In the genomic region with DNA sequence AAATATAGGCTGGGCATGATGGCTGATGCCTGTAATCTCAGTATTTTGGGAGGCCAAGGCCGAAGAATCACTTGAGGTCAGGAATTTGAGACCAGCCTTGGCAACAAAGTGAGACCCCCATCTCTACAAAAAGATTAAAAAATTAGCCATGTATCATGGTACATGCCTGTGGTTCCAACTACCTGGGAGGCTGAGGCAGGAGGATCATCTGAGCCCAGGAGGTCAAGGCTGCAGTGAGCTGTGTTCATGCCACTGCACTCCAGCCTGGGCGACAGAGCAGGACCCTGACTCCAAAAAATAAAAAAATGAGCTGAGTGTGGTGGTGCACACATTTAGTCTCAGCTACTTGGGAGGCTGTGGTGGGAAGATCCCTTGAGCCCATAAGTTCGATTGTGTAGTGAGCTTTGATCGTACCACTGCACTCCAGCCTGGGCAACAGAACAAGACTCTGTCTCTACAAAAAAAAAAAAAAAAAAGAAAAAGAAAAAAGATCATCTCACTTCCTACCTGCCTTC, we compare ENCODE assay signal across 24 cellular contexts. TPM values are rescaled to one million over a fixed set of nuclear protein-coding genes. Genes with fewer than 3 reads are reported as not detected.
DNase-seq lines count a peak whose midpoint lies in the region; ATAC-seq, FAIRE-seq and TF ChIP-seq lines count a peak whose summit lies in the region.
"Had no signal": no experiment of that assay in that cellular context is flagged by ENCODE, and none has a peak within 500 bp of the region (broad histone marks: within the 10 kb centered on the region; RNA-seq: fewer than 3 reads in every experiment).

No MANE protein-coding gene starts in this region.

- no peak for FAIRE-seq in A549 (lab: Jason Lieb, UNC)
- FAIRE-seq: GM12891, H54, K562 had no signal

- CTCF ChIA-PET in A549 (lab: Yijun Ruan, JAX): interaction anchor here (1.2 to 1.7 kb wide), 3 partner anchors 9 to 343 kb away, joined by 3 to 6 read pairs (median 5); no protein-coding TSS in a partner anchor

- TF ChIP-seq CTCF in A549 (IDR thresholded peaks at IDR 0.05) (no peak), HFFc6 (IDR thresholded peaks at IDR 0.05) (no peak), smooth muscle cell (IDR thresholded peaks at IDR 0.05; ENCODE audit: borderline replicate concordance, insufficient read depth, poor library complexity, severe bottlenecking) (no peak), mesothelial cell of epicardium (IDR thresholded peaks at IDR 0.05; ENCODE audit: unreplicated experiment) (no peak)

- H3K36me3 Mint-ChIP-seq in HFFc6 (ENCODE audit: low read depth) (peaks cover 28% of the 10 kb centered on the region), mesothelial cell of epicardium (peaks cover 33% of the 10 kb centered on the region)

- H3K4me2 ChIP-seq in A549 (peak overlapping the region; percentile 73), smooth muscle cell (peak overlapping the region; percentile 4)

- H3K9me3 ChIP-seq in A549: no peaks in the 10 kb centered on the region
- H3K9me3 ChIP-seq in smooth muscle cell (replicated peaks; ENCODE audit: low read depth): no peaks in the 10 kb centered on the region
- H3K9me3 ChIP-seq: MG63 had no signal

- H3K27me3 ChIP-seq in smooth muscle cell (ENCODE audit: low read depth): no peaks in the 10 kb centered on the region
- H3K27me3 ChIP-seq: MG63 had no signal

- ATAC-seq in A549 (no peak), left lobe of liver (peak; percentile 38), GM21390 (IDR thresholded peaks at IDR 0.05; ENCODE audit: unreplicated experiment) (no peak)
- ATAC-seq: K562 had no signal

- H2AFZ ChIP-seq in smooth muscle cell (ENCODE audit: low read depth): no peak overlapping the region

- 0 out of 3 replicates have a peak overlapping the region, but pooled peaks have one; percentile 17 for H3K4me3 ChIP-seq in A549
- no peak overlapping the region for H3K4me3 ChIP-seq in smooth muscle cell
- H3K4me3 ChIP-seq: K562, MG63 had no signal

- H3K27ac ChIP-seq in A549 (peak overlapping the region; percentile 84 to 86), smooth muscle cell (ENCODE audit: low read depth) (peak overlapping the region; percentile 19)

- no peak overlapping the region for H3K4me3 Mint-ChIP-seq in HFFc6
- no peak overlapping the region for H3K4me3 Mint-ChIP-seq in mesothelial cell of epicardium
- H3K4me3 Mint-ChIP-seq: CD4-positive, alpha-beta T cell had no signal

- DNase-seq in A549 (ENCODE audit: low read depth in 1 of 2, low spot score in 1 of 2): no peak
- DNase-seq in HFFc6: no peak
- DNase-seq in left lobe of liver (ENCODE audit: low spot score): no peak
- no peak for DNase-seq in smooth muscle cell (lab: John Stamatoyannopoulos, UW; ENCODE audit: unreplicated experiment)
- DNase-seq in HUDEP-2 (lab: John Stamatoyannopoulos, UW; ENCODE audit: unreplicated experiment in 76 of 76): no peak
- DNase-seq in mesothelial cell of epicardium (ENCODE audit: low spot score in 2 of 2, unreplicated experiment in 2 of 2): no peak
- DNase-seq: CD4-positive, alpha-beta T cell; COR-L47; DMS153; MG63; NCI-H1417; NCI-H187; NCI-H446; NCI-H526; OCI-M1; Right ventricle myocardium superior; SW 1271 had no signal

- H3K27ac Mint-ChIP-seq in HFFc6 (peak overlapping the region; percentile 22; the same call in 1 of the 2 replicates), mesothelial cell of epicardium (no peak overlapping the region)
- H3K27ac Mint-ChIP-seq: CD4-positive, alpha-beta T cell had no signal

- no peak for TF ChIP-seq RAD21 in A549 (conservative IDR thresholded peaks at IDR 0.05 in 1 of 2, IDR thresholded peaks at IDR 0.05 in 1 of 2)

- H3K9ac ChIP-seq in smooth muscle cell (ENCODE audit: low read depth): no peak overlapping the region

- H3K4me1 ChIP-seq in A549 (peaks cover 53% of the 10 kb centered on the region), smooth muscle cell (ENCODE audit: low read depth) (peaks cover 5% of the 10 kb centered on the region)

- H3K9me3 Mint-ChIP-seq in HFFc6 (no peaks in the 10 kb centered on the region), mesothelial cell of epicardium (peaks cover 3% of the 10 kb centered on the region)
- H3K9me3 Mint-ChIP-seq: CD4-positive, alpha-beta T cell had no signal

- no peaks in the 10 kb centered on the region for H4K20me1 ChIP-seq in smooth muscle cell (ENCODE audit: low read depth)

- POLR2A ChIA-PET in A549 (lab: Yijun Ruan, JAX): no interaction called here

- H3K4me1 Mint-ChIP-seq in HFFc6 (ENCODE audit: low read depth) (peaks cover 40% of the 10 kb centered on the region), mesothelial cell of epicardium (no peaks in the 10 kb centered on the region)

- TF ChIP-seq EP300 in A549 (IDR thresholded peaks at IDR 0.05): no peak

- H3K79me2 ChIP-seq in smooth muscle cell (ENCODE audit: low read depth): no peaks in the 10 kb centered on the region

- TF ChIP-seq POLR2A in A549 (IDR thresholded peaks at IDR 0.05; ENCODE audit: low read length): no peak

- 63% methylated on average over 4 of the region's 4 CpGs for WGBS in A549 (ENCODE audit: missing lambda C conversion rate)
- WGBS in smooth muscle cell (ENCODE audit: low lambda C conversion rate): 86% methylated on average over 3 of the region's 4 CpGs

- H3K36me3 ChIP-seq in smooth muscle cell (ENCODE audit: low read depth): peaks cover 10% of the 10 kb centered on the region

- H3F3A ChIP-seq in smooth muscle cell (ENCODE audit: low read depth): no peaks in the 10 kb centered on the region

- H3K27me3 Mint-ChIP-seq in HFFc6 (ENCODE audit: insufficient read depth) (peaks cover 1% of the 10 kb centered on the region; the same call in 1 of the 2 replicates), mesothelial cell of epicardium (ENCODE audit: low read depth) (no peaks in the 10 kb centered on the region)
- H3K27me3 Mint-ChIP-seq: CD4-positive, alpha-beta T cell had no signal

TF ChIP-seq in A549, 52 proteins besides CTCF, POLR2A, EP300 and RAD21 (continues in another document):
- TF ChIP-seq CHD4 (IDR thresholded peaks at IDR 0.05; ENCODE audit: borderline replicate concordance) (no peak), CBX8 (IDR thresholded peaks at IDR 0.05) (no peak), CBX2 (IDR thresholded peaks at IDR 0.05; ENCODE audit: borderline replicate concordance, low read depth) (no peak), BHLHE40 (IDR thresholded peaks at IDR 0.05; ENCODE audit: low read depth, low read length) (no peak), SREBF2 (IDR thresholded peaks at IDR 0.05) (no peak), GATA3 (IDR thresholded peaks at IDR 0.05; ENCODE audit: borderline replicate concordance) (no peak)
- TF ChIP-seq, protein P1, sequence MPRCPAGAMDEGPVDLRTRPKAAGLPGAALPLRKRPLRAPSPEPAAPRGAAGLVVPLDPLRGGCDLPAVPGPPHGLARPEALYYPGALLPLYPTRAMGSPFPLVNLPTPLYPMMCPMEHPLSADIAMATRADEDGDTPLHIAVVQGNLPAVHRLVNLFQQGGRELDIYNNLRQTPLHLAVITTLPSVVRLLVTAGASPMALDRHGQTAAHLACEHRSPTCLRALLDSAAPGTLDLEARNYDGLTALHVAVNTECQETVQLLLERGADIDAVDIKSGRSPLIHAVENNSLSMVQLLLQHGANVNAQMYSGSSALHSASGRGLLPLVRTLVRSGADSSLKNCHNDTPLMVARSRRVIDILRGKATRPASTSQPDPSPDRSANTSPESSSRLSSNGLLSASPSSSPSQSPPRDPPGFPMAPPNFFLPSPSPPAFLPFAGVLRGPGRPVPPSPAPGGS (IDR thresholded peaks at IDR 0.05): no peak

RNA-seq across cellular contexts. Expression of gene GUCA1B, which starts 10.1 kb away (rescaled TPM):
- polyA plus RNA-seq in A549 (2011; rRNA removed) (0.62 and 0.82 TPM in 2 replicates), A549 (2017; fragmentation: RNase III; extraction: RNeasy Plus Mini Kit Qiagen cat#74134 plus additional on column Dnase treatment) (0.90 to 1.0 TPM (median 0.98 TPM) in 3 replicates), smooth muscle cell (0.24 TPM in 1 of 2 replicates, not detected in the other)
- 0.41 and 0.45 TPM in 2 replicates for polyA plus RNA-seq in A549 (2012; cell fraction: cytosol; rRNA removed)
- 1.1 and 2.3 TPM in 2 replicates for polyA plus RNA-seq in A549 (2012; cell fraction: nucleus; rRNA removed)
- polyA minus RNA-seq in A549 (2011; rRNA and poly(A)+ RNA removed): 0.54 and 0.74 TPM in 2 replicates
- total RNA-seq in HFFc6 (2021; fragmentation: NEBNext Ultra II Directional; extraction: Animal tissue kit (Norgen Biotek cat#: 25700)): under 1 TPM in 4 of 6 experiments, not detected in 2; 0.17 to 0.31 (median 0.24) TPM
- total RNA-seq in left lobe of liver (0.81 TPM), smooth muscle cell (0.27 TPM in 2 replicates), mesothelial cell of epicardium (2.2 to 2.7 TPM (median 2.6 TPM) in 3 replicates)
- total RNA-seq: G401 had no signal

RNA-seq across cellular contexts. Expression of gene MRPS10, which starts 12.8 kb away (rescaled TPM):
- polyA plus RNA-seq in A549 (2011; rRNA removed) (41.7 and 60.7 TPM in 2 replicates), A549 (2017; fragmentation: RNase III; extraction: RNeasy Plus Mini Kit Qiagen cat#74134 plus additional on column Dnase treatment) (31.4 to 33.9 TPM (median 31.5 TPM) in 3 replicates), smooth muscle cell (39.9 and 41.1 TPM in 2 replicates)
- polyA plus RNA-seq in A549 (2012; cell fraction: cytosol; rRNA removed): 17.3 and 18.9 TPM in 2 replicates
- 3.7 and 5.0 TPM in 2 replicates for polyA plus RNA-seq in A549 (2012; cell fraction: nucleus; rRNA removed)
- 8.0 and 8.4 TPM in 2 replicates for polyA minus RNA-seq in A549 (2011; rRNA and poly(A)+ RNA removed)
- total RNA-seq in HFFc6 (2021; fragmentation: NEBNext Ultra II Directional; extraction: Animal tissue kit (Norgen Biotek cat#: 25700)): 10 to 100 TPM; 40.9 to 49.3 (median 43.8) TPM
- total RNA-seq in left lobe of liver (18.1 TPM), smooth muscle cell (45.3 and 47.8 TPM in 2 replicates), mesothelial cell of epicardium (23.2 to 24.4 TPM (median 23.9 TPM) in 3 replicates)

RNA-seq across cellular contexts. Expression of gene GUCA1A, which starts 31.7 kb away (rescaled TPM):
- polyA plus RNA-seq in A549 (2011; rRNA removed) (not detected in 2 replicates), A549 (2017; fragmentation: RNase III; extraction: RNeasy Plus Mini Kit Qiagen cat#74134 plus additional on column Dnase treatment) (not detected in 3 replicates), smooth muscle cell (3.9 and 7.2 TPM in 2 replicates)
- polyA plus RNA-seq in A549 (2012; cell fraction: cytosol; rRNA removed): not detected in 2 replicates
- not detected in 2 replicates for polyA plus RNA-seq in A549 (2012; cell fraction: nucleus; rRNA removed)
- not detected in 2 replicates for polyA minus RNA-seq in A549 (2011; rRNA and poly(A)+ RNA removed)
- not detected for total RNA-seq in HFFc6 (2021; fragmentation: NEBNext Ultra II Directional; extraction: Animal tissue kit (Norgen Biotek cat#: 25700))
- total RNA-seq in left lobe of liver (not detected), smooth muscle cell (1.6 and 2.3 TPM in 2 replicates), mesothelial cell of epicardium (0.91 to 1.3 TPM (median 0.92 TPM) in 3 replicates)
- total RNA-seq: CD4-positive, alpha-beta T cell; G401; K562; LHCN-M2; Right ventricle myocardium superior; SK-MEL-5 had no signal
- polyA plus RNA-seq: K562 had no signal
